Comparison of ENCODE assay signal across 1 cellular context in genomic region chr22:36988075-36988474, GRCh38.
TF ChIP-seq lines count a peak whose summit lies in the region.

No MANE protein-coding gene starts in this region.

TF ChIP-seq in IMR-90, 13 proteins besides CTCF, POLR2A, EP300 and RAD21:
- no peak for TF ChIP-seq MAFK (IDR thresholded peaks at IDR 0.05; ENCODE audit: low read depth, low read length)
- TF ChIP-seq RFX5 (IDR thresholded peaks at IDR 0.05; ENCODE audit: low read depth, low read length) = no peak
- TF ChIP-seq SMC3 (IDR thresholded peaks at IDR 0.05; ENCODE audit: low read depth, low read length) = no peak
- TF ChIP-seq CEBPB (IDR thresholded peaks at IDR 0.05; ENCODE audit: low read depth, low read length) = no peak
- no peak for TF ChIP-seq RCOR1 (IDR thresholded peaks at IDR 0.05; ENCODE audit: insufficient replicate concordance, low read length)
- no peak for TF ChIP-seq BHLHE40 (IDR thresholded peaks at IDR 0.05; ENCODE audit: low read depth, low read length)
- no peak for TF ChIP-seq USF2 (IDR thresholded peaks at IDR 0.05; ENCODE audit: low read depth, low read length)
- TF ChIP-seq ELK1 (IDR thresholded peaks at IDR 0.05; ENCODE audit: borderline replicate concordance, low read depth, low read length) = no peak
- TF ChIP-seq MAZ (IDR thresholded peaks at IDR 0.05; ENCODE audit: borderline replicate concordance, low read depth, low read length) = no peak
- no peak for TF ChIP-seq CHD1 (IDR thresholded peaks at IDR 0.05; ENCODE audit: low read depth, low read length)
- no peak for TF ChIP-seq FOS (IDR thresholded peaks at IDR 0.05; ENCODE audit: low read depth, low read length)
- TF ChIP-seq MXI1 (IDR thresholded peaks at IDR 0.05; ENCODE audit: borderline replicate concordance, low read depth, low read length) = no peak
- TF ChIP-seq NFE2L2 (IDR thresholded peaks at IDR 0.05; ENCODE audit: low read depth, low read length) = no peak
